ENCODE assay signal across 1 cellular context in the genomic region with DNA sequence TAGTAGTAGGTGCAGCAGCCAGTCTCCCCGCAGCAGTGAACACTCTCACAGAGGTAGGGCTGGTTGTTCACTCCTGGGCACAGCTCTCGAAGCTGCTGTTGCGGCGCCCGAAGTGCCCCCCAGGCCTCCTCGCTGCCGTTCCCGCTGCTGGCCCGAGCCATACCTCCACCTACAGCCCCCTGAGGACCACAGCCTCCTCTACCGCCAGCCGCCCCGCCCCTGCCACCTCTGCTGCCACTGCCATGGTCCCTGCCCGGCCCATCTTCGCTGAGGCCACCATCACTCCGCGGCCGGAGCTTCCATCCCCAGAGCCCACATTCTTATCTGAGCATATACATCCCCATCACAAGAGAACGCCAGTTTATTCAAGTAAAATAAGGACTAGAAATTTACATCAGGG. TPM values are rescaled to one million over a fixed set of nuclear protein-coding genes. Genes with fewer than 3 reads are reported as not detected.
"Had no signal": no experiment of that assay in that cellular context is flagged by ENCODE, and none has a peak within 500 bp of the region (broad histone marks: within the 10 kb centered on the region; RNA-seq: fewer than 3 reads in every experiment).

No MANE protein-coding gene starts in this region.

RNA-seq across cellular contexts. Expression of a gene that starts 11.3 kb away (rescaled TPM):
- total RNA-seq: PC-3 had no signal
